11 cellular contexts compared by ENCODE assay signal in genomic region chr4:150769235-150769634, GRCh38.
DNase-seq lines count a peak whose midpoint lies in the region; ATAC-seq and TF ChIP-seq lines count a peak whose summit lies in the region.
"Had no signal": no experiment of that assay in that cellular context is flagged by ENCODE, and none has a peak within 500 bp of the region (broad histone marks: within the 10 kb centered on the region; RNA-seq: fewer than 3 reads in every experiment).

No MANE protein-coding gene starts in this region.

- no peak overlapping the region for H3K27ac Mint-ChIP-seq in glutamatergic neuron (ENCODE audit: unreplicated experiment)

- DNase-seq in EH (ENCODE audit: low read depth) (peak; percentile 85), LoVo (ENCODE audit: low spot score) (peak; percentile 61), astrocyte of the spinal cord (ENCODE audit: low read depth, low spot score) (peak; percentile 69), mesendoderm (peak; percentile 22), glutamatergic neuron (no peak), Right ventricle myocardium superior (no peak)
- DNase-seq in stimulated activated CD4-positive, alpha-beta T cell treated with anti-CD3 and anti-CD28 coated beads, Interleukin-4, amount 100 ng/mL, for 4 hours, result no peak
- DNase-seq: H7; left cardiac atrium; stimulated activated CD4-positive, alpha-beta T cell treated with anti-CD3 and anti-CD28 coated beads, Interleukin-2, amount 100 ng/mL, for 24 hours had no signal

- H3K4me2 ChIP-seq in mesendoderm (ENCODE audit: low read length), result no peak overlapping the region

- no peak overlapping the region for H3K9ac ChIP-seq in mesendoderm (ENCODE audit: low read length)

- no peaks in the 10 kb centered on the region for H3K79me2 ChIP-seq in mesendoderm (ENCODE audit: control insufficient read depth, insufficient read depth, low read length)

- no peaks in the 10 kb centered on the region for H3K79me1 ChIP-seq in mesendoderm (ENCODE audit: low read length)

- no peak overlapping the region for H3K27ac ChIP-seq in mesendoderm (ENCODE audit: low read depth, low read length)

- no peak overlapping the region for H3K56ac ChIP-seq in mesendoderm (ENCODE audit: low read length)

- no peak overlapping the region for H3K23ac ChIP-seq in mesendoderm (ENCODE audit: low read length)

- H3K18ac ChIP-seq in mesendoderm (ENCODE audit: low read length), result no peak overlapping the region

- WGBS in mesendoderm (ENCODE audit: extremely low coverage, insufficient coverage, low lambda C conversion rate), result no CpG with 5 or more reads among the region's 3 CpGs

- no peak overlapping the region for H3K4me3 Mint-ChIP-seq in glutamatergic neuron (ENCODE audit: unreplicated experiment)

- no peak overlapping the region for H2AK5ac ChIP-seq in mesendoderm (ENCODE audit: low read length)

- in situ Hi-C loops in astrocyte of the spinal cord (cut with HindIII; ENCODE audit: low sequenced_read_pairs), result no loop called here

- no peak for TF ChIP-seq CTCF in astrocyte of the spinal cord (IDR thresholded peaks at IDR 0.05; ENCODE audit: low read depth, low read length)
- TF ChIP-seq CTCF in glutamatergic neuron (IDR thresholded peaks at IDR 0.05; ENCODE audit: partially characterized antibody, unreplicated experiment), result no peak

- no peak for ATAC-seq in GM18511 (IDR thresholded peaks at IDR 0.05; ENCODE audit: unreplicated experiment)
- ATAC-seq in Right ventricle myocardium superior (ENCODE audit: poor library complexity), result no peak

- no peaks in the 10 kb centered on the region for H3K36me3 Mint-ChIP-seq in glutamatergic neuron (ENCODE audit: unreplicated experiment)

- H3K36me3 ChIP-seq in mesendoderm (ENCODE audit: control insufficient read depth, insufficient read depth, low read length), result no peaks in the 10 kb centered on the region

- H4K5ac ChIP-seq in mesendoderm (ENCODE audit: low read length), result no peak overlapping the region

- no peak overlapping the region for H4K8ac ChIP-seq in mesendoderm (ENCODE audit: low read depth, low read length)

- no peak overlapping the region for H2BK15ac ChIP-seq in mesendoderm (replicated peaks; ENCODE audit: low read depth)

- no peak overlapping the region for H3K4ac ChIP-seq in mesendoderm (ENCODE audit: low read depth, low read length)

- H3K27me3 Mint-ChIP-seq in glutamatergic neuron (ENCODE audit: unreplicated experiment), result peaks cover 3% of the 10 kb centered on the region

- H3K27me3 ChIP-seq in mesendoderm (ENCODE audit: insufficient read depth, low read length, poor library complexity), result no peaks in the 10 kb centered on the region

- no peaks in the 10 kb centered on the region for H3K4me1 ChIP-seq in mesendoderm (ENCODE audit: control insufficient read depth, low read depth, low read length)

- no peaks in the 10 kb centered on the region for H3K9me3 Mint-ChIP-seq in glutamatergic neuron (ENCODE audit: unreplicated experiment)

- no peak overlapping the region for H2BK120ac ChIP-seq in mesendoderm (ENCODE audit: low read depth, low read length)

- intact Hi-C loops in Right ventricle myocardium superior (cut with DNase I), result no loop called here

- peaks cover 10% of the 10 kb centered on the region for H3K4me1 Mint-ChIP-seq in glutamatergic neuron (ENCODE audit: low read depth, unreplicated experiment)

- H3K4me3 ChIP-seq in astrocyte of the spinal cord (ENCODE audit: low read depth, low read length) (no peak overlapping the region), mesendoderm (ENCODE audit: low read length) (no peak overlapping the region)

- no peak overlapping the region for H2BK5ac ChIP-seq in mesendoderm (ENCODE audit: low read length)

Comparison
In these comparisons a context has a peak if more than half of its experiments do, and no peak if none do; other contexts are left out.
1. DNase-seq: peak in EH (single experiment), LoVo (single experiment), astrocyte of the spinal cord (single experiment) and mesendoderm (single experiment); none in stimulated activated CD4-positive, alpha-beta T cell treated with anti-CD3 and anti-CD28 coated beads, Interleukin-4, amount 100 ng/mL, for 4 hours (0 of 2), glutamatergic neuron (single experiment) and Right ventricle myocardium superior (single experiment).